ENCODE assay signal across 8 cellular contexts in the genomic region with DNA sequence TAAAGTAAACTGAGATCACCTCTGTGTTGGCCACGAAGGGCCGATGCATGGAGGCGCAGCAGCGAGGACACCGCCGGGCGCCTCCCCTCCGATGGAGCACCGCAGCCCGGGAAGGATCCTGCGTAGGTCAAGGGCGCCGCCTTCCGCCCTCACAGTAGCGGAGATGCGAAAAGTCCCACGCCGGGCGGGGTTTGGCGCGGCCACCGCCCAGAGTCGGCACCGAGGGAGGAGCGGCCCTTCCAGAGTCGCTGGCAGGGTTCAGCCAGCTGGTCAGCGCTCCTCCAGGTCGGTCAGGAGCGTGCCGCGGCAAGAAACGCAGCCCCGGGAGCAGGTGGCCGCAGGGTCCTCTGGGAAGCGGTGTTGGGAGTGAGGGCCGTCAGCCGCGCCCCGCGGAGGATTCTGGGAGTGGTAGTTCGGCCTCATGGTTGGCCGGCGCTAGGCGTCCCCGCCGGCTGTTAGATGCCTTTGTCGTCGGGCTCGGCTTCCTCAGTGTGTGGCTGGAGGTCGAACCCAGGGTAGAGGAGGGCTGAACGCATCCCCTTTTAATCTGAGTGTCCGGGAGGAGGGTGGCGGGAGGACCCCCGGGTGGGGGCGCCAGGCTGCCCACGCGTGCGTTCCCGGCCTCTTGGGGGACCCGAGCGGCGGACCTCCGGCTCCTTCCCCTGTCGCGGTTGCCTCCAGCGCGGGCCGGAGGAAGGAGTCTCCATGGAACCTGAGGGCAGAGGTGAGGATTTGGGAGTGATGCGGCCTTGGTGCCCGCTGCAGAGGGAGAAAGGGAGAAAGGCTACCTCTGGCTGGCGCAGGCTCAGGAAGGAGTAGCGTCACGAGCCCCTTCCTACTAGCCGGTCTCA. TPM values are rescaled to one million over a fixed set of nuclear protein-coding genes. Genes with fewer than 3 reads are reported as not detected.
A peak's percentile ranks its signal among the peaks of the same experiment; 100 is the strongest.
DNase-seq lines count a peak whose midpoint lies in the region; ATAC-seq and TF ChIP-seq lines count a peak whose summit lies in the region.

A gene (plus strand): TSS at position 411 of the 851 bp plus-strand sequence. CDS start 295 bp downstream, at position 706.

- H3K4me1 ChIP-seq in Karpas-422 (ENCODE audit: low read length) (peaks cover 14% of the 10 kb centered on the region), neuron (ENCODE audit: insufficient read depth, low read length) (peaks cover 4% of the 10 kb centered on the region)

- peak within 1 kb of the TSS; percentile 69 for H3K4me3 ChIP-seq in Karpas-422 (ENCODE audit: low read length)
- H3K4me3 ChIP-seq in neuron (ENCODE audit: low read length), result peak within 1 kb of the TSS; percentile 81

- H3K27ac ChIP-seq in Karpas-422 (ENCODE audit: low read length), result no peak within 1 kb of the TSS

- H3K36me3 ChIP-seq in Karpas-422 (ENCODE audit: insufficient read depth, low read length) (no peaks in the 10 kb centered on the region), neuron (ENCODE audit: insufficient read depth, low read length) (peaks cover 33% of the 10 kb centered on the region)

- H3K9me3 ChIP-seq in Karpas-422 (ENCODE audit: low read length), result peaks cover 5% of the 10 kb centered on the region
- peaks cover 35% of the 10 kb centered on the region for H3K9me3 ChIP-seq in neuron (ENCODE audit: low read length)

- H3K27me3 ChIP-seq in Karpas-422 (ENCODE audit: low read length) (no peaks in the 10 kb centered on the region), neuron (ENCODE audit: insufficient read depth, low read length) (no peaks in the 10 kb centered on the region)

- peak within 1 kb of the TSS; percentile 74 for H3K4me2 ChIP-seq in Karpas-422 (ENCODE audit: low read depth, low read length, poor library complexity, severe bottlenecking)

- no peaks in the 10 kb centered on the region for H4K20me1 ChIP-seq in Karpas-422 (ENCODE audit: insufficient read depth, low read depth, low read length)

- DNase-seq in ELR (ENCODE audit: low read depth), result peak; percentile 92
- DNase-seq in Karpas-422, result peak; percentile 89
- DNase-seq in activated gamma-delta T cell treated with anti-CD3 and anti-CD28 coated beads, Interleukin-2, amount 50 U/mL, for 16 hours (ENCODE audit: low read depth), result peak; percentile 62
- peak; percentile 80 for DNase-seq in foreskin melanocyte
- DNase-seq in stromal cell of bone marrow (ENCODE audit: low read depth), result peak; percentile 65

- TF ChIP-seq POLR2A in Raji (IDR thresholded peaks at IDR 0.05; ENCODE audit: insufficient read depth, low read depth, low read length), result peak; percentile 78

- no peaks in the 10 kb centered on the region for H3K79me2 ChIP-seq in Karpas-422 (ENCODE audit: low read length)

- peak within 1 kb of the TSS; percentile 68 for H3K9ac ChIP-seq in Karpas-422 (ENCODE audit: low read length)

- no peaks in the 10 kb centered on the region for H3K9me2 ChIP-seq in Karpas-422 (replicated peaks; ENCODE audit: insufficient read depth, low read length)

- peak; percentile 96 for ATAC-seq in GM21825 (IDR thresholded peaks at IDR 0.05; ENCODE audit: unreplicated experiment)

- H2AFZ ChIP-seq in Karpas-422 (ENCODE audit: low read length) (peak within 1 kb of the TSS; percentile 79), neuron (ENCODE audit: low read depth, low read length) (peak within 1 kb of the TSS; percentile 95)

RNA-seq across cellular contexts. Expression of the gene that starts here (rescaled TPM):
- total RNA-seq in Karpas-422 (2014; rRNA removed; shearing (Covaris generic); ENCODE audit: low replicate concordance), result 1.1 and 3.5 TPM in 2 replicates
